9 cellular contexts compared by ENCODE assay signal in the genomic region with DNA sequence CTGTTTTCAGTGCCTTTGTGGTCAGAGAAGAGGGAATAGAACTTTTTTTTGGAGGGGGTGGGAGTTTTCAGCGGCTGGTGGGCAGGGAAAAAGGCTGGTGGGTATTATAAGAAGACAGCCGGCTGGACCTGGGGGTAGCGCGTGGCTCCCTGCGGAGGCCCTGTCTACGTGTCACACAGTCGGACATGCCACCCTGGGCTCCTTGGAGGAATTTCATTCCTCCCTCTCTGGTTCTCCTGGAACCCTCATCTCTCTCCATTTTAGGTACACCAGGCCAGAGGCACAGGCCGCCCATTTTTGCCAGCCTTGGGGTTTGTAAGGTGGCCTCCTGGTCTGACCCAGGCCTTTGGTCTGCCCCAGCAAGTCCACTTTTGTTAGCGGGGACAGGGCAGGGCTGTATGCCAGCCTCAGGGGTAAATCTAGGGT. TPM values are rescaled to one million over a fixed set of nuclear protein-coding genes. Genes with fewer than 3 reads are reported as not detected.
DNase-seq lines count a peak whose midpoint lies in the region; ATAC-seq and TF ChIP-seq lines count a peak whose summit lies in the region.
"Had no signal": no experiment of that assay in that cellular context is flagged by ENCODE, and none has a peak within 500 bp of the region (broad histone marks: within the 10 kb centered on the region; RNA-seq: fewer than 3 reads in every experiment).

No MANE protein-coding gene starts in this region.

- H3K36me3 ChIP-seq in ascending aorta = peaks cover 0 to 7% of the 10 kb centered on the region in 2 donors
- peaks cover 0 to 5% (median 0%) of the 10 kb centered on the region in 5 donors for H3K36me3 ChIP-seq in subcutaneous abdominal adipose tissue (ENCODE audit: control insufficient read depth in 5 of 5, insufficient read depth in 5 of 5, low read length in 5 of 5)

- H3K36me3 Mint-ChIP-seq in activated T-cell treated with anti-CD3 and anti-CD28 coated beads, Interleukin-2, amount 50 U/mL, for 72 hours (ENCODE audit: insufficient read depth in 2 of 2) = peaks cover 0 to 2% of the 10 kb centered on the region in 2 donors
- no peaks in the 10 kb centered on the region for H3K36me3 Mint-ChIP-seq in activated T-cell treated with anti-CD3 and anti-CD28 coated beads, Interleukin-2, amount 50 U/mL, for 24 hours (ENCODE audit: low read depth)
- H3K36me3 Mint-ChIP-seq in immature natural killer cell = no peaks in the 10 kb centered on the region

- H3K27me3 ChIP-seq in ascending aorta = no peaks in the 10 kb centered on the region
- peaks cover 0 to 7% (median 2%) of the 10 kb centered on the region in 5 donors for H3K27me3 ChIP-seq in subcutaneous abdominal adipose tissue (ENCODE audit: control insufficient read depth in 5 of 5, insufficient read depth in 4 of 5, low read length in 5 of 5)

- H3K4me1 Mint-ChIP-seq in activated T-cell treated with anti-CD3 and anti-CD28 coated beads, Interleukin-2, amount 50 U/mL, for 72 hours (ENCODE audit: low read depth) = peaks cover 32% of the 10 kb centered on the region
- H3K4me1 Mint-ChIP-seq in activated T-cell treated with anti-CD3 and anti-CD28 coated beads, Interleukin-2, amount 50 U/mL, for 24 hours (ENCODE audit: low read depth) = peaks cover 24% of the 10 kb centered on the region
- H3K4me1 Mint-ChIP-seq in immature natural killer cell = peaks cover 31 to 33% of the 10 kb centered on the region in 2 donors

- H3K4me1 ChIP-seq in ascending aorta (peaks cover 10 to 20% of the 10 kb centered on the region in 2 donors), subcutaneous abdominal adipose tissue (ENCODE audit: control insufficient read depth in 5 of 5, insufficient read depth in 5 of 5, low read length in 5 of 5) (peaks cover 0 to 34% (median 23%) of the 10 kb centered on the region in 5 donors)

- H3K27ac Mint-ChIP-seq in activated T-cell treated with anti-CD3 and anti-CD28 coated beads, Interleukin-2, amount 50 U/mL, for 72 hours = no peak overlapping the region
- H3K27ac Mint-ChIP-seq in activated T-cell treated with anti-CD3 and anti-CD28 coated beads, Interleukin-2, amount 50 U/mL, for 24 hours = no peak overlapping the region
- H3K27ac Mint-ChIP-seq in immature natural killer cell = peak overlapping the region in 2 of 6 donors; percentile 16 to 50

- H3K4me3 ChIP-seq in ascending aorta (peak overlapping the region; percentile 81 to 89), subcutaneous abdominal adipose tissue (ENCODE audit: low read depth in 1 of 5, low read length in 5 of 5) (peak overlapping the region in 3 of 5 donors; percentile 31 to 83 (median 76))

- peaks cover 12% of the 10 kb centered on the region for H3K27me3 Mint-ChIP-seq in activated T-cell treated with anti-CD3 and anti-CD28 coated beads, Interleukin-2, amount 50 U/mL, for 72 hours (ENCODE audit: low read depth)
- H3K27me3 Mint-ChIP-seq in activated T-cell treated with anti-CD3 and anti-CD28 coated beads, Interleukin-2, amount 50 U/mL, for 24 hours = peaks cover 9% of the 10 kb centered on the region
- peaks cover 2 to 5% (median 4%) of the 10 kb centered on the region in 3 donors for H3K27me3 Mint-ChIP-seq in immature natural killer cell (ENCODE audit: low read depth in 3 of 3)

- ATAC-seq in activated T-cell treated with anti-CD3 and anti-CD28 coated beads, Interleukin-2, amount 50 U/mL, for 72 hours (replicated peaks in 1 of 2) = no peak

- H3K9ac ChIP-seq in subcutaneous abdominal adipose tissue (ENCODE audit: low read length in 5 of 5) = no peak overlapping the region

- H3K9me3 ChIP-seq in ascending aorta (no peaks in the 10 kb centered on the region), subcutaneous abdominal adipose tissue (ENCODE audit: control insufficient read depth in 5 of 5, low read length in 5 of 5) (no peaks in the 10 kb centered on the region)

- no peaks in the 10 kb centered on the region for H3K9me3 Mint-ChIP-seq in activated T-cell treated with anti-CD3 and anti-CD28 coated beads, Interleukin-2, amount 50 U/mL, for 72 hours
- no peaks in the 10 kb centered on the region for H3K9me3 Mint-ChIP-seq in activated T-cell treated with anti-CD3 and anti-CD28 coated beads, Interleukin-2, amount 50 U/mL, for 24 hours
- H3K9me3 Mint-ChIP-seq in immature natural killer cell = no peaks in the 10 kb centered on the region

- no peak for DNase-seq in activated T-cell treated with anti-CD3 and anti-CD28 coated beads, Interleukin-2, amount 50 U/mL, for 72 hours
- no peak for DNase-seq in activated T-cell treated with anti-CD3 and anti-CD28 coated beads, Interleukin-2, amount 50 U/mL, for 24 hours
- DNase-seq in ascending aorta (ENCODE audit: low spot score in 2 of 2) = no peak
- DNase-seq in immature natural killer cell = no peak
- no peak for DNase-seq in NOMO-1 treated with dmso at 0.1 percent for 144 hours (lab: John Stamatoyannopoulos, UW; ENCODE audit: unreplicated experiment)
- DNase-seq in activated effector memory CD4-positive, alpha-beta T cell treated with Interleukin-2 at 50 U/mL for 16 hours = no peak
- no peak for DNase-seq in NCI-H2081 (lab: John Stamatoyannopoulos, UW)
- DNase-seq: KBM-7 had no signal

- intact Hi-C loops in ascending aorta (cut with DNase I) = loop anchor here (2.0 kb wide), 1 partner anchor 51 kb away; a partner anchor contains a TSS

- no peak for TF ChIP-seq CTCF in ascending aorta (IDR thresholded peaks at IDR 0.05)

- peak overlapping the region; percentile 77 to 87 for H3K27ac ChIP-seq in ascending aorta
- peak overlapping the region; percentile 23 for H3K27ac ChIP-seq in subcutaneous abdominal adipose tissue (ENCODE audit: low read depth, low read length)

- H3K4me3 Mint-ChIP-seq in activated T-cell treated with anti-CD3 and anti-CD28 coated beads, Interleukin-2, amount 50 U/mL, for 72 hours = peak overlapping the region; percentile 51 to 98
- no peak overlapping the region for H3K4me3 Mint-ChIP-seq in activated T-cell treated with anti-CD3 and anti-CD28 coated beads, Interleukin-2, amount 50 U/mL, for 24 hours
- peak overlapping the region; percentile 43 to 74 (median 72) for H3K4me3 Mint-ChIP-seq in immature natural killer cell

RNA-seq across cellular contexts. Expression of a gene that starts 0.9 kb away (rescaled TPM):
- 1 to 10 TPM; 3.2 TPM for total RNA-seq in activated T-cell treated with anti-CD3 and anti-CD28 coated beads, Interleukin-2, amount 50 U/mL, for 72 hours
- 388 TPM for total RNA-seq in ascending aorta
- under 1 TPM in 2 of 3 donors, not detected in 1; 0.43 to 0.71 TPM for polyA plus RNA-seq in immature natural killer cell

RNA-seq across cellular contexts. Expression of a gene that starts 2.0 kb away (rescaled TPM):
- total RNA-seq in activated T-cell treated with anti-CD3 and anti-CD28 coated beads, Interleukin-2, amount 50 U/mL, for 72 hours = 1 to 10 TPM; 3.4 to 3.8 TPM
- total RNA-seq in ascending aorta = 61.4 TPM
- polyA plus RNA-seq in immature natural killer cell = 10 to 100 TPM in 1 of 3 donors, 1 to 10 TPM in 2; 6.7 to 11.2 (median 9.8) TPM

RNA-seq across cellular contexts. Expression of a gene that starts 22.3 kb away (rescaled TPM):
- total RNA-seq in activated T-cell treated with anti-CD3 and anti-CD28 coated beads, Interleukin-2, amount 50 U/mL, for 72 hours = 10 to 100 TPM; 34.9 to 49.5 TPM
- 36.7 TPM for total RNA-seq in ascending aorta
- polyA plus RNA-seq in immature natural killer cell = 10 to 100 TPM in 2 of 3 donors, 1 to 10 TPM in 1; 6.4 to 24.6 (median 13.7) TPM

RNA-seq across cellular contexts. Expression of a gene that starts 23.9 kb away (rescaled TPM):
- total RNA-seq in activated T-cell treated with anti-CD3 and anti-CD28 coated beads, Interleukin-2, amount 50 U/mL, for 72 hours = under 1 TPM in 1 of 2 donors, not detected in 1; 0.36 TPM
- total RNA-seq in ascending aorta = not detected
- under 1 TPM in 1 of 3 donors, not detected in 2; 0.15 TPM for polyA plus RNA-seq in immature natural killer cell

RNA-seq across cellular contexts. Expression of a gene that starts 27.2 kb away (rescaled TPM):
- total RNA-seq in activated T-cell treated with anti-CD3 and anti-CD28 coated beads, Interleukin-2, amount 50 U/mL, for 72 hours = under 1 TPM; 0.86 to 0.99 TPM
- total RNA-seq in ascending aorta = 47.9 TPM
- under 1 TPM in 2 of 3 donors, not detected in 1; 0.61 to 0.76 TPM for polyA plus RNA-seq in immature natural killer cell

Comparison
In these comparisons a context has a peak if more than half of its experiments do, and no peak if none do; other contexts are left out.
1. RNA of a gene that starts 0.9 kb away (total RNA-seq): 388 TPM in ascending aorta (single experiment); 3.2 TPM in activated T-cell treated with anti-CD3 and anti-CD28 coated beads, Interleukin-2, amount 50 U/mL, for 72 hours; every median in the first group is over 10 times any median in the second.
2. RNA of a gene that starts 2.0 kb away (total RNA-seq): 61.4 TPM in ascending aorta (single experiment); 3.4 to 3.8 TPM in activated T-cell treated with anti-CD3 and anti-CD28 coated beads, Interleukin-2, amount 50 U/mL, for 72 hours; every median in the first group is over 10 times any median in the second.